1 cellular context compared by ENCODE assay signal in the genomic region with DNA sequence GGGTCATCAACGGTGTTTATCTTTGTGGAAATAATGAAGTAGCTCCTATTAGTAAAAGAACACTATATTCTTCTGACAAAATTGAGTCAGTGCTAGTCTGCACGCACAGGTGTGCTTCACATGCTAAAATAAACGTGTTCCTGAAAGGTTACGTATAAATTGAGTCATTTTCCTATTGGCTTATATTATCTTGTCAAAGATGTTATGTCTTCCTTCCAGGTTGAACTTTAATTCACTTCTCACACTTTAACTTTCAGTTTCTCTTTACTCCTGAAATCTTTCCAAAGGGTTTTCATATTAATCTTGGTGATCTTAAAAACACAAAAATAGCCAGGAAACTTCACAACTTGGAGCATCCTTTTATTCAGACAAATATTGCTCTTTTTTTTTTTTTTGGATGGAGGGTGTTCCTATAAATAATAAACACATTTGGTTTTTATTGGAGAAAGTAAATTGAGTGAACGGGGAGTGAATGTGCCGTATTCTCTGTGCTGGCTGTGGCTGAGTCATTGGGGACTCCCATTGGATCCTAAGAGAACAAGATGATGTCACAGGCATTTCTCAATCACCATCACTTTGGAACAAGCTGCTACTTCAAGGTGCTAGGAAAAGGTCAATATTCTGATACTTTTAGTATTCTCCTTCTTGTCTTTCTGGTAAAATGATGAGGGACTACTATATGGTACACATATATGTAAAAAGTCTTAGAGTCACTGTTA.
TF ChIP-seq lines count a peak whose summit lies in the region.

No MANE protein-coding gene starts in this region.

TF ChIP-seq in HEK293, 187 proteins besides CTCF, POLR2A, EP300 and RAD21 (continued from another document):
- TF ChIP-seq, protein P1, sequence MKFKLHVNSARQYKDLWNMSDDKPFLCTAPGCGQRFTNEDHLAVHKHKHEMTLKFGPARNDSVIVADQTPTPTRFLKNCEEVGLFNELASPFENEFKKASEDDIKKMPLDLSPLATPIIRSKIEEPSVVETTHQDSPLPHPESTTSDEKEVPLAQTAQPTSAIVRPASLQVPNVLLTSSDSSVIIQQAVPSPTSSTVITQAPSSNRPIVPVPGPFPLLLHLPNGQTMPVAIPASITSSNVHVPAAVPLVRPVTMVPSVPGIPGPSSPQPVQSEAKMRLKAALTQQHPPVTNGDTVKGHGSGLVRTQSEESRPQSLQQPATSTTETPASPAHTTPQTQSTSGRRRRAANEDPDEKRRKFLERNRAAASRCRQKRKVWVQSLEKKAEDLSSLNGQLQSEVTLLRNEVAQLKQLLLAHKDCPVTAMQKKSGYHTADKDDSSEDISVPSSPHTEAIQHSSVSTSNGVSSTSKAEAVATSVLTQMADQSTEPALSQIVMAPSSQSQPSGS (tag by site-specific recombination; IDR thresholded peaks at IDR 0.05; ENCODE audit: low read depth): 0 out of 2 replicates have a peak, but pooled peaks have one; percentile 26
- TF ChIP-seq SP2 (tag by site-specific recombination; IDR thresholded peaks at IDR 0.05) (no peak), PRDM1 (tag by site-specific recombination; IDR thresholded peaks at IDR 0.05) (peak; percentile 60; the same call in 1 of the 2 replicates), ZNF561 (tag by site-specific recombination; IDR thresholded peaks at IDR 0.05; ENCODE audit: borderline replicate concordance) (no peak), ZNF768 (tag by site-specific recombination; IDR thresholded peaks at IDR 0.05) (no peak), ZNF664 (tag by site-specific recombination; IDR thresholded peaks at IDR 0.05) (no peak)
- TF ChIP-seq, protein P2, sequence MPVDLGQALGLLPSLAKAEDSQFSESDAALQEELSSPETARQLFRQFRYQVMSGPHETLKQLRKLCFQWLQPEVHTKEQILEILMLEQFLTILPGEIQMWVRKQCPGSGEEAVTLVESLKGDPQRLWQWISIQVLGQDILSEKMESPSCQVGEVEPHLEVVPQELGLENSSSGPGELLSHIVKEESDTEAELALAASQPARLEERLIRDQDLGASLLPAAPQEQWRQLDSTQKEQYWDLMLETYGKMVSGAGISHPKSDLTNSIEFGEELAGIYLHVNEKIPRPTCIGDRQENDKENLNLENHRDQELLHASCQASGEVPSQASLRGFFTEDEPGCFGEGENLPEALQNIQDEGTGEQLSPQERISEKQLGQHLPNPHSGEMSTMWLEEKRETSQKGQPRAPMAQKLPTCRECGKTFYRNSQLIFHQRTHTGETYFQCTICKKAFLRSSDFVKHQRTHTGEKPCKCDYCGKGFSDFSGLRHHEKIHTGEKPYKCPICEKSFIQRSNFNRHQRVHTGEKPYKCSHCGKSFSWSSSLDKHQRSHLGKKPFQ (tag by site-specific recombination; IDR thresholded peaks at IDR 0.05): no peak
- TF ChIP-seq, protein P3, sequence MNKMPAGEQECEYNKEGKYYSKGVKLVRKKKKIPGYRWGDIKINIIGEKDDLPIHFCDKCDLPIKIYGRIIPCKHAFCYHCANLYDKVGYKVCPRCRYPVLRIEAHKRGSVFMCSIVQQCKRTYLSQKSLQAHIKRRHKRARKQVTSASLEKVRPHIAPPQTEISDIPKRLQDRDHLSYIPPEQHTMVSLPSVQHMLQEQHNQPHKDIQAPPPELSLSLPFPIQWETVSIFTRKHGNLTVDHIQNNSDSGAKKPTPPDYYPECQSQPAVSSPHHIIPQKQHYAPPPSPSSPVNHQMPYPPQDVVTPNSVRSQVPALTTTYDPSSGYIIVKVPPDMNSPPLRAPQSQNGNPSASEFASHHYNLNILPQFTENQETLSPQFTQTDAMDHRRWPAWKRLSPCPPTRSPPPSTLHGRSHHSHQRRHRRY (tag by site-specific recombination; IDR thresholded peaks at IDR 0.05): no peak
